Comparison of ENCODE assay signal across 8 cellular contexts in the genomic region with DNA sequence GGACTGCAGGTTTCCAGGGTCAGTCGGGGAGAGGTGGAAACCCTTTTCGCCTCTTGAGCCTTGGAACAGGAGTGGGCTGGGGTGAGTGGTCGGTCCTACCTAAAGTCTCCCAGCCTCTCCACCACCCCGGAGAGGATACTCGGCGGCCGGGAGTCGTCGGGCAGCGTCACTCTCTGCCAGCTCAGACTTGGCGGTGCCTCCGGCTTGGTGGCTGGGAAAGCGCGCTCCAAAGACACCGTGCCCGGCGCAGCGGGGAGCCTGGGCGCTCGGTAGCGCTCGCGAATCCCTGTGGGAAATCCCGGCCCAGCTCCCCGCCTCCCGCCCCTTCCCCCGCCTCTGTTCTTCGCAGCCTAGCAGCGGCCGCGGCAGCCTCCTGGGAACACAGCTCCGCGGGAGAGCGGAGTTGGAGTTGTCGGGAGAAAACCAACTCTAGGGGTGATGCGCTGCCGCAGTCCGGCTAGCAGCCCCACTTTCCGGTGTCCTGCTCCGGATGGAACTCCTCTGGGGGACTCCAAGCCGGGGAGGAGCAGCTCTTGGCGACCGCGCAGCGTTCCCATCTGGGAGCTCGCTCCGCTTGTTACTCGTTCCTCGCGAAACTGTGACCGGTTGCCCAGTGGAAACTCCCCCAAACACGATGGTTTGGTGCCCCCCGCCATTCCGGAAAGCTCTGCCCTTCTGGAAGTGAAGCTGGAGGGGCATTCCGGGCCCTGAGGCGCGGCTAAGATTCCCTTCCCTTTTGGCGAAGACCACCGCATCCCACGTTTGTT. TPM values are rescaled to one million over a fixed set of nuclear protein-coding genes. Genes with fewer than 3 reads are reported as not detected.
DNase-seq lines count a peak whose midpoint lies in the region; ATAC-seq and TF ChIP-seq lines count a peak whose summit lies in the region.

No MANE protein-coding gene starts in this region.

- no peaks in the 10 kb centered on the region for H3K9me2 ChIP-seq in SK-N-SH

- ATAC-seq in GM21786 (IDR thresholded peaks at IDR 0.05; ENCODE audit: unreplicated experiment) = no peak

- POLR2A ChIA-PET in SK-N-SH (lab: Yijun Ruan, JAX) = no interaction called here

- TF ChIP-seq POLR2A in suprapubic skin (IDR thresholded peaks at IDR 0.05) = no peak

- H3K27ac Mint-ChIP-seq in T-helper 2 cell treated with Interferon-gamma antibody and Interleukin-4, amounts not matched to agents 5 μg/mL and 100 μg/mL, for 36 hours = no peak overlapping the region

- DNase-seq in T-helper 2 cell treated with Interferon-gamma antibody and Interleukin-4, amounts not matched to agents 5 μg/mL and 100 μg/mL, for 36 hours (ENCODE audit: low spot score) = no peak
- DNase-seq in T-helper 2 cell = no peak
- peak; percentile 43 for DNase-seq in SK-N-SH
- DNase-seq in suprapubic skin (ENCODE audit: low spot score in 2 of 2) = no peak
- no peak for DNase-seq in SKM-1 treated with dmso at 0.1 percent for 144 hours (lab: John Stamatoyannopoulos, UW; ENCODE audit: unreplicated experiment)
- no peak for DNase-seq in SW 1271 (lab: John Stamatoyannopoulos, UW)

- peaks cover 7% of the 10 kb centered on the region for H4K20me1 ChIP-seq in SK-N-SH (ENCODE audit: insufficient read depth)

- peaks cover 11% of the 10 kb centered on the region for H3K4me1 Mint-ChIP-seq in T-helper 2 cell treated with Interferon-gamma antibody and Interleukin-4, amounts not matched to agents 5 μg/mL and 100 μg/mL, for 36 hours (ENCODE audit: low read depth)

- H3K9me3 Mint-ChIP-seq in T-helper 2 cell treated with Interferon-gamma antibody and Interleukin-4, amounts not matched to agents 5 μg/mL and 100 μg/mL, for 36 hours = no peaks in the 10 kb centered on the region

- H3K9ac ChIP-seq in SK-N-SH (peak overlapping the region; percentile 41; the same call in 1 of the 2 replicates), iPS-20b (ENCODE audit: low read depth, low read length) (peak overlapping the region; percentile 37; the same call in 1 of the 2 replicates)

- TF ChIP-seq CTCF in SK-N-SH (IDR thresholded peaks at IDR 0.05) (no peak), suprapubic skin (IDR thresholded peaks at IDR 0.05) (no peak)

- H3F3A ChIP-seq in SK-N-SH (replicated peaks; ENCODE audit: insufficient read depth) = no peaks in the 10 kb centered on the region

- CTCF ChIA-PET in SK-N-SH (lab: Yijun Ruan, JAX) = interaction anchor here (1.0 to 8.1 kb wide), 6 partner anchors 39 to 1246 kb away, joined by 3 to 103 read pairs (median 4); no protein-coding TSS in a partner anchor

- no peaks in the 10 kb centered on the region; the same call in 1 of the 2 replicates for H3K27me3 ChIP-seq in SK-N-SH (ENCODE audit: insufficient read depth)
- peaks cover 74% of the 10 kb centered on the region for H3K27me3 ChIP-seq in iPS-20b (ENCODE audit: insufficient read depth, low read length)
- H3K27me3 ChIP-seq in suprapubic skin = peaks cover 27% of the 10 kb centered on the region

- H3K4me3 ChIP-seq in SK-N-SH (ENCODE audit: low read depth in 2 of 2, low read length in 1 of 2) (peak overlapping the region; percentile 52 to 83; a peak in 3 of 4 replicates), iPS-20b (ENCODE audit: low read length) (peak overlapping the region; percentile 83), suprapubic skin (peak overlapping the region; percentile 80)

- H3K4me3 Mint-ChIP-seq in T-helper 2 cell treated with Interferon-gamma antibody and Interleukin-4, amounts not matched to agents 5 μg/mL and 100 μg/mL, for 36 hours = peak overlapping the region; percentile 47

- H3K9me3 ChIP-seq in SK-N-SH = no peaks in the 10 kb centered on the region
- H3K9me3 ChIP-seq in iPS-20b (ENCODE audit: insufficient read depth, low read depth, low read length) = no peaks in the 10 kb centered on the region
- no peaks in the 10 kb centered on the region for H3K9me3 ChIP-seq in suprapubic skin

- peaks cover 55% of the 10 kb centered on the region for H3K27me3 Mint-ChIP-seq in T-helper 2 cell treated with Interferon-gamma antibody and Interleukin-4, amounts not matched to agents 5 μg/mL and 100 μg/mL, for 36 hours (ENCODE audit: low read depth)

- TF ChIP-seq EP300 in SK-N-SH (IDR thresholded peaks at IDR 0.05; ENCODE audit: borderline replicate concordance in 1 of 2, low read depth in 1 of 2, low read length in 1 of 2) = no peak
- no peak for TF ChIP-seq EP300 in suprapubic skin (IDR thresholded peaks at IDR 0.05)

- peak overlapping the region; percentile 96 for H3K4me2 ChIP-seq in SK-N-SH

- no peak for TF ChIP-seq RAD21 in SK-N-SH (IDR thresholded peaks at IDR 0.05; ENCODE audit: low read length)

- no peaks in the 10 kb centered on the region for H3K36me3 Mint-ChIP-seq in T-helper 2 cell treated with Interferon-gamma antibody and Interleukin-4, amounts not matched to agents 5 μg/mL and 100 μg/mL, for 36 hours (ENCODE audit: low read depth)

- 4% methylated on average over 26 of the region's 60 CpGs for WGBS in SK-N-SH (ENCODE audit: low lambda C conversion rate)
- WGBS in suprapubic skin = 0% methylated on average over 1 of the region's 60 CpGs

- H3K36me3 ChIP-seq in SK-N-SH (replicated peaks in 1 of 2; ENCODE audit: control insufficient read depth in 1 of 2, insufficient read depth in 2 of 2, low read length in 1 of 2) (no peaks in the 10 kb centered on the region), iPS-20b (ENCODE audit: insufficient read depth, low read depth, low read length) (no peaks in the 10 kb centered on the region), suprapubic skin (no peaks in the 10 kb centered on the region)

- H2AFZ ChIP-seq in SK-N-SH (ENCODE audit: low read depth) = peak overlapping the region; percentile 81; the same call in 1 of the 2 replicates

- no peak overlapping the region for H3K27ac ChIP-seq in SK-N-SH (ENCODE audit: low read depth in 2 of 2, low read length in 1 of 2)
- no peak overlapping the region for H3K27ac ChIP-seq in iPS-20b (ENCODE audit: low read length)
- H3K27ac ChIP-seq in suprapubic skin = no peak overlapping the region

- 0 out of 2 replicates have a peak, but pooled peaks cover 10% of the 10 kb centered on the region for H3K79me2 ChIP-seq in SK-N-SH (ENCODE audit: insufficient read depth)

- H3K4me1 ChIP-seq in SK-N-SH (ENCODE audit: control insufficient read depth in 1 of 2, insufficient read depth in 2 of 2, low read depth in 1 of 2, low read length in 1 of 2) (peaks cover 0 to 8% of the 10 kb centered on the region in 2 experiments; a peak in 1 of 4 replicates), iPS-20b (ENCODE audit: insufficient read depth, low read length) (peaks cover 24% of the 10 kb centered on the region), suprapubic skin (peaks cover 32% of the 10 kb centered on the region)

TF ChIP-seq in SK-N-SH, 30 proteins besides CTCF, POLR2A, EP300 and RAD21:
- TF ChIP-seq TCF12 (IDR thresholded peaks at IDR 0.05) (no peak), RFX5 (IDR thresholded peaks at IDR 0.05; ENCODE audit: low read length) (no peak), TEAD4 (IDR thresholded peaks at IDR 0.05; ENCODE audit: borderline replicate concordance, insufficient read depth) (no peak), ELF1 (IDR thresholded peaks at IDR 0.05) (no peak)

RNA-seq across cellular contexts. Expression of gene EPHB1, which starts 1.4 kb away (rescaled TPM):
- 0.84 and 1.2 TPM in 2 replicates for polyA plus RNA-seq in SK-N-SH (2012; rRNA removed)
- polyA plus RNA-seq in SK-N-SH (2012; cell fraction: cytosol; rRNA removed) = 0.83 and 0.85 TPM in 2 replicates
- 0.70 and 0.97 TPM in 2 replicates for polyA plus RNA-seq in SK-N-SH (2012; cell fraction: nucleus; rRNA removed)
- 10 to 100 TPM in 3 of 4 donors, 1 to 10 TPM in 1; 8.5 to 30.7 (median 18.5) TPM for total RNA-seq in suprapubic skin
